In the genomic region with DNA sequence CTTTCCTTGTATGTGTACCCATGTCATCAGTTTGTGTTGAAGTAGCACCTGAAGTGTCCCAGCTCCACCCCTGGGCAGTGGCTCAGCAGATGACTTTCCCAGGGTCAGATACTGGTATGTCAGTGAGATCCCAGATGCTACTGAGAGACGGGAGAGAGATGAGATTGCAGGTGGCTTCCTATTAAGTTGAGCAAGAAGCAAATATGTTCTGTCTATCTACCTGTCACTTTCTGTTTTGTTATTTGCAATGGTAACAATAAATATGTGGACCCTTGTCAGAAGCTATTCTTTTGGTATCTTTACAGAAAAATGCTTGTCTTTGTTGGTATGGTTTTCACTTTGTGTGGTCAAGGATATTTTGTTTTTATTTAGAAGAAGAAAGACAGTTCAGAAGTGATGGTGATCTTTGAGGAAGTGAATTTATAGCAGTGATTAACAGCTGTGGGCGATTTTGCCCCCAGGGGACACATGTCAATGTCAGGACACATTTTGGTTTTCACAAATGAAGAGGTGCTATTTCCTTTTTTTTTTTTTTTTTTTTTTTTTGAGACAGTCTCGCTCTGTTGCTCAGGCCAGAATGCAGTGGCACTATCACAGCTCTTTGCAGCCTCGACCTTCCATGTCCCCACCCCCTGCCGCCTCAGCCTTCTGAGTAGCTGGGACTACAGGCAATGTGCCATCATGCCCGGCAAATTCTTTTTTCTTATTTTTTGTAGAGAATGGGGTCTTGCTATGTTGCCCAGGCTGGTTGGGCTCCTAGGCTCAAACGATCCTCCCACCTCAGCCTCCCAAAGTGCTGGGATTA, we compare ENCODE assay signal across 9 cellular contexts. TPM values are rescaled to one million over a fixed set of nuclear protein-coding genes. Genes with fewer than 3 reads are reported as not detected.
DNase-seq lines count a peak whose midpoint lies in the region; ATAC-seq and TF ChIP-seq lines count a peak whose summit lies in the region.
"Had no signal": no experiment of that assay in that cellular context is flagged by ENCODE, and none has a peak within 500 bp of the region (broad histone marks: within the 10 kb centered on the region; RNA-seq: fewer than 3 reads in every experiment).

No MANE protein-coding gene starts in this region.

- H3K9me3 ChIP-seq in vagina (no peaks in the 10 kb centered on the region), breast epithelium (no peaks in the 10 kb centered on the region)

- peak overlapping the region; percentile 94 for H3K27ac Mint-ChIP-seq in activated B cell treated with CpG ODN at 0.5 μM for 24 hours
- H3K27ac Mint-ChIP-seq in activated naive CD4-positive, alpha-beta T cell treated with anti-CD3 and anti-CD28 coated beads, Interleukin-2, amount 50 U/mL, for 72 hours, result no peak overlapping the region

- TF ChIP-seq POLR2A in vagina (IDR thresholded peaks at IDR 0.05) (no peak), breast epithelium (IDR thresholded peaks at IDR 0.05) (no peak)

- H3K27me3 ChIP-seq in vagina, result no peaks in the 10 kb centered on the region
- no peaks in the 10 kb centered on the region for H3K27me3 ChIP-seq in breast epithelium

- peak; percentile 54 for DNase-seq in activated B cell treated with CpG ODN at 0.5 μM for 24 hours
- no peak for DNase-seq in vagina (ENCODE audit: extremely low spot score in 2 of 2)
- no peak for DNase-seq in breast epithelium (ENCODE audit: low spot score in 2 of 2)
- DNase-seq in HEK293T (ENCODE audit: extremely low spot score), result no peak
- DNase-seq in activated naive CD4-positive, alpha-beta T cell treated with anti-CD3 and anti-CD28 coated beads, Interleukin-2, amount 50 U/mL, for 72 hours (ENCODE audit: low spot score in 2 of 2), result no peak
- DNase-seq: NCI-H524 treated with DMSO at 0.1 percent for 48 hours had no signal

- H3K36me3 Mint-ChIP-seq in activated B cell treated with CpG ODN at 0.5 μM for 24 hours (ENCODE audit: low read depth), result peaks cover 56% of the 10 kb centered on the region
- peaks cover 7 to 8% of the 10 kb centered on the region in 2 donors for H3K36me3 Mint-ChIP-seq in activated naive CD4-positive, alpha-beta T cell treated with anti-CD3 and anti-CD28 coated beads, Interleukin-2, amount 50 U/mL, for 72 hours

- H3K9me3 Mint-ChIP-seq in activated B cell treated with CpG ODN at 0.5 μM for 24 hours, result peaks cover 5% of the 10 kb centered on the region
- H3K9me3 Mint-ChIP-seq in activated naive CD4-positive, alpha-beta T cell treated with anti-CD3 and anti-CD28 coated beads, Interleukin-2, amount 50 U/mL, for 72 hours, result no peaks in the 10 kb centered on the region

- intact Hi-C loops in activated B cell treated with CpG ODN at 0.5 μM for 24 hours (cut with micrococcal nuclease), result loop anchor here (1.0 to 2.0 kb wide), 8 partner anchors 8 to 644 kb away; a partner anchor contains a TSS
- intact Hi-C loops in vagina (cut with DNase I), result no loop called here
- intact Hi-C loops in breast epithelium (cut with DNase I; ENCODE audit: low total_unique reads), result no loop called here

- H3K4me1 ChIP-seq in vagina (no peaks in the 10 kb centered on the region), breast epithelium (no peaks in the 10 kb centered on the region)

- H3K27ac ChIP-seq in vagina (no peak overlapping the region), breast epithelium (no peak overlapping the region)

- no peak for TF ChIP-seq CTCF in activated B cell treated with CpG ODN at 0.5 μM for 24 hours (IDR thresholded peaks at IDR 0.05)
- no peak for TF ChIP-seq CTCF in vagina (IDR thresholded peaks at IDR 0.05)
- TF ChIP-seq CTCF in breast epithelium (IDR thresholded peaks at IDR 0.05), result no peak

- no peak overlapping the region for H3K4me3 ChIP-seq in vagina
- H3K4me3 ChIP-seq in breast epithelium, result no peak overlapping the region

- POLR2A ChIA-PET in activated B cell treated with CpG ODN at 0.5 μM for 24 hours (lab: Charles Lee), result interaction anchor here (0.6 to 6.0 kb wide), 23 partner anchors 8 to 1741 kb away, joined by 3 to 93 read pairs (median 5); a partner anchor contains a TSS
- POLR2A ChIA-PET in HEK293T (lab: Yijun Ruan, JAX), result no interaction called here

- H3K27me3 Mint-ChIP-seq in activated B cell treated with CpG ODN at 0.5 μM for 24 hours, result no peaks in the 10 kb centered on the region

- peaks cover 0 to 4% of the 10 kb centered on the region in 2 donors for H3K36me3 ChIP-seq in vagina
- no peaks in the 10 kb centered on the region for H3K36me3 ChIP-seq in breast epithelium

- peak; percentile 80 for ATAC-seq in GM18498 (IDR thresholded peaks at IDR 0.05; ENCODE audit: unreplicated experiment)
- ATAC-seq in GM19468 (IDR thresholded peaks at IDR 0.05; ENCODE audit: extremely low read depth, unreplicated experiment), result peak; percentile 82
- peak; percentile 77 for ATAC-seq in HG03064 (IDR thresholded peaks at IDR 0.05; ENCODE audit: low read depth, unreplicated experiment)
- ATAC-seq in activated B cell treated with CpG ODN at 0.5 μM for 24 hours (ENCODE audit: low read depth), result peak; percentile 85
- ATAC-seq in activated naive CD4-positive, alpha-beta T cell treated with anti-CD3 and anti-CD28 coated beads, Interleukin-2, amount 50 U/mL, for 72 hours, result no peak

- H3K4me3 Mint-ChIP-seq in activated B cell treated with CpG ODN at 0.5 μM for 24 hours, result peak overlapping the region; percentile 77

- CTCF ChIA-PET in activated B cell treated with CpG ODN at 0.5 μM for 24 hours (lab: Charles Lee) (interaction anchor here (1.1 to 3.7 kb wide), 6 partner anchors 13 to 157 kb away, joined by 3 to 27 read pairs (median 4); no protein-coding TSS in a partner anchor), HEK293T (lab: Yijun Ruan, JAX) (no interaction called here)

- peaks cover 98% of the 10 kb centered on the region for H3K4me1 Mint-ChIP-seq in activated B cell treated with CpG ODN at 0.5 μM for 24 hours

TF ChIP-seq in HEK293T, 16 proteins besides CTCF, POLR2A, EP300 and RAD21:
- TF ChIP-seq LEF1 (IDR thresholded peaks at IDR 0.05; ENCODE audit: borderline replicate concordance), result no peak
- no peak for TF ChIP-seq ZNF384 (IDR thresholded peaks at IDR 0.05)
- TF ChIP-seq SUZ12 (IDR thresholded peaks at IDR 0.05), result no peak
- no peak for TF ChIP-seq NFRKB (IDR thresholded peaks at IDR 0.05)
- TF ChIP-seq FOXA1 (IDR thresholded peaks at IDR 0.05), result no peak
- no peak for TF ChIP-seq ARNT (IDR thresholded peaks at IDR 0.05)
- TF ChIP-seq CTBP1 (IDR thresholded peaks at IDR 0.05; ENCODE audit: borderline replicate concordance), result no peak
- no peak for TF ChIP-seq L3MBTL2 (conservative IDR thresholded peaks at IDR 0.05)
- no peak for TF ChIP-seq FOXK2 (IDR thresholded peaks at IDR 0.05)
- no peak for TF ChIP-seq ELF4 (IDR thresholded peaks at IDR 0.05)
- no peak for TF ChIP-seq BHLHE40 (IDR thresholded peaks at IDR 0.05; ENCODE audit: borderline replicate concordance)
TF ChIP-seq in HEK293T: peak in this region for 0.

RNA-seq across cellular contexts. Expression of a gene that starts 21.4 kb away (rescaled TPM):
- 66.7 and 69.0 TPM in 2 replicates for total RNA-seq in activated B cell treated with CpG ODN at 0.5 μM for 24 hours
- total RNA-seq in vagina, result 16.7 TPM
- 10 to 100 TPM; 30.5 to 42.6 (median 34.4) TPM for total RNA-seq in breast epithelium
- 10 to 100 TPM; 11.8 to 13.2 TPM for total RNA-seq in activated naive CD4-positive, alpha-beta T cell treated with anti-CD3 and anti-CD28 coated beads, Interleukin-2, amount 50 U/mL, for 72 hours

Comparison
In these comparisons a context has a peak if more than half of its experiments do, and no peak if none do; other contexts are left out.
1. ATAC-seq: peak in GM18498 (single experiment), GM19468 (single experiment), HG03064 (single experiment) and activated B cell treated with CpG ODN at 0.5 μM for 24 hours (single experiment); none in activated naive CD4-positive, alpha-beta T cell treated with anti-CD3 and anti-CD28 coated beads, Interleukin-2, amount 50 U/mL, for 72 hours (0 of 2).